Comparison of ENCODE assay signal across 23 cellular contexts in genomic region chr4:109383823-109384222, GRCh38. TPM values are rescaled to one million over a fixed set of nuclear protein-coding genes. Genes with fewer than 3 reads are reported as not detected.
DNase-seq lines count a peak whose midpoint lies in the region; TF ChIP-seq lines count a peak whose summit lies in the region.
"Had no signal": no experiment of that assay in that cellular context is flagged by ENCODE, and none has a peak within 500 bp of the region (broad histone marks: within the 10 kb centered on the region; RNA-seq: fewer than 3 reads in every experiment).

No MANE protein-coding gene starts in this region.

- H3K9me3 ChIP-seq in ascending aorta: no peaks in the 10 kb centered on the region
- H3K9me3 ChIP-seq: SK-N-SH had no signal

- TF ChIP-seq CTCF in ascending aorta (IDR thresholded peaks at IDR 0.05): no peak

- intact Hi-C loops in ascending aorta (cut with DNase I): no loop called here

- H3K4me3 ChIP-seq in ascending aorta: no peak overlapping the region

- no peaks in the 10 kb centered on the region for H3K36me3 ChIP-seq in ascending aorta

- no peak overlapping the region for H3K27ac ChIP-seq in ascending aorta

- DNase-seq in DMS53 (lab: John Stamatoyannopoulos, UW) (peak; percentile 37), DMS53 treated with DMSO at 0.1 percent for 48 hours (lab: John Stamatoyannopoulos, UW; ENCODE audit: unreplicated experiment) (no peak), NAMALWA (ENCODE audit: low spot score) (peak; percentile 10), RPMI8226 (peak; percentile 78), myocyte (ENCODE audit: low read depth) (peak; percentile 66), ascending aorta (ENCODE audit: low spot score in 2 of 2) (no peak), NCI-H510A (lab: John Stamatoyannopoulos, UW) (no peak)
- no peak for DNase-seq in stimulated activated CD4-positive, alpha-beta T cell treated with anti-CD3 and anti-CD28 coated beads, Interleukin-4, amount 100 ng/mL, for 1 hour
- DNase-seq: 8988T; AML-193; C1 segment of cervical spinal cord; CD8-positive, alpha-beta T cell; EL; GF-D8; Kasumi-1; NCI-H1048; NCI-H1436; NCI-H2029; NCI-H446 treated with DMSO at 0.1 percent for 48 hours; NCI-H774; Right ventricle myocardium superior; SK-N-SH; T-helper 2 cell had no signal

- no peaks in the 10 kb centered on the region for H3K27me3 ChIP-seq in ascending aorta

- H3K4me1 ChIP-seq in ascending aorta: no peaks in the 10 kb centered on the region

RNA-seq across cellular contexts. Expression of gene SEC24B, which starts 49.8 kb away (rescaled TPM):
- total RNA-seq in myocyte (22.7 and 27.9 TPM in 2 replicates), ascending aorta (20.1 TPM)
- 15.4 TPM for polyA plus RNA-seq in myocyte (2012)

Comparison
In these comparisons a context has a peak if more than half of its experiments do, and no peak if none do; other contexts are left out.
1. DNase-seq: peak in DMS53 (single experiment), NAMALWA (single experiment), RPMI8226 (single experiment) and myocyte (single experiment); none in DMS53 treated with DMSO at 0.1 percent for 48 hours (single experiment), ascending aorta (0 of 2), stimulated activated CD4-positive, alpha-beta T cell treated with anti-CD3 and anti-CD28 coated beads, Interleukin-4, amount 100 ng/mL, for 1 hour (single experiment) and NCI-H510A (single experiment).